ENCODE assay signal across 29 cellular contexts in the genomic region with DNA sequence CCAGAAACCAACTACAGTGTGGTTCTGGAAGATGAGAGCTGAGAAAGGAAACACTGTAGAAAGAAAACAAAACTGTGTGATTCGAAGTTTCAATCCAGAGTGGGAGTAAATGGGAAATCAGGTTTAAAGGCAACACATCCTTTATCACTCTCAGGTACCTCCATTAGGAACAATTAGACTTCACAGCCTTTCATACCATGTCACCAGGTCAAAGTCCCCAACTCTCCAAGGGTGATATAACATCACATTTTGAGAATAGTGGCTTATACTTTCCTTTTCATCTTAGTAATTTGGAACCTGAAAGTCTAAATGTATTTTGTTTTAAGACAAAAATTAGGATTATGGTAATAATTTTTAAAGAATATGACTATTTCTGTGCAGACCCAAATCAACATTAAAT.
"Had no signal": no experiment of that assay in that cellular context is flagged by ENCODE, and none has a peak within 500 bp of the region (broad histone marks: within the 10 kb centered on the region; RNA-seq: fewer than 3 reads in every experiment).

No MANE protein-coding gene starts in this region.

- H2AFZ ChIP-seq: neural progenitor cell had no signal

- FAIRE-seq: pancreas, urothelium cell line had no signal

- H3K4me2 ChIP-seq: neural progenitor cell, smooth muscle cell had no signal

- H3K36me3 ChIP-seq: neural progenitor cell, pancreas, right lobe of liver, sigmoid colon, spleen, suprapubic skin, thoracic aorta, thyroid gland, tibial nerve, upper lobe of left lung, vagina had no signal

- DNase-seq: naive thymus-derived CD4-positive, alpha-beta T cell; natural killer cell; occipital lobe; pancreas; psoas muscle; right cardiac atrium; right lobe of liver; sigmoid colon; spleen; stimulated activated CD4-positive, alpha-beta T cell treated with anti-CD3 and anti-CD28 coated beads, Interleukin-12 subunit alpha, Interleukin-12 subunit beta, amount 100 ng/mL, for 4 hours; stimulated activated CD4-positive, alpha-beta T cell treated with anti-CD3 and anti-CD28 coated beads, Interleukin-1b, Interleukin-23, amount 100 ng/mL, for 48 hours; stimulated activated CD4-positive, alpha-beta T cell treated with anti-CD3 and anti-CD28 coated beads, Interleukin-4, amount 100 ng/mL, for 1 hour; stimulated activated CD4-positive, alpha-beta T cell treated with anti-CD3 and anti-CD28 coated beads, Interleukin-4, amount 100 ng/mL, for 4 hours; stimulated activated CD8-positive, alpha-beta memory T cell treated with anti-CD3 and anti-CD28 coated beads, Interleukin-4, amount 100 ng/mL, for 48 hours; stimulated activated naive CD4-positive, alpha-beta T cell; stimulated activated naive CD8-positive, alpha-beta T cell treated with anti-CD3 and anti-CD28 coated beads, Interleukin-15, amount 100 ng/mL, for 72 hours; stimulated activated naive CD8-positive, alpha-beta T cell treated with anti-CD3 and anti-CD28 coated beads, Interleukin-15, Interleukin-2, amounts not matched to agents 100 U/mL and 50 U/mL, for 24 hours; substantia nigra; thyroid gland; trophoblast cell; upper lobe of left lung had no signal

- ATAC-seq: naive thymus-derived CD4-positive, alpha-beta T cell; natural killer cell; pancreas; psoas muscle; right cardiac atrium; right lobe of liver; stimulated activated memory B cell treated with anti-CD40 and anti-IgM and Interleukin-4, amounts not matched to agents 10 μg/mL and 1 μg/mL and 100 μg/mL, for 72 hours; stimulated activated naive CD8-positive, alpha-beta T cell treated with anti-CD3 and anti-CD28 coated beads, Interleukin-15, amount 100 ng/mL, for 72 hours; stimulated activated naive CD8-positive, alpha-beta T cell treated with anti-CD3 and anti-CD28 coated beads, Interleukin-15, Interleukin-2, amounts not matched to agents 100 U/mL and 50 U/mL, for 24 hours had no signal

- H3K27ac ChIP-seq: neural progenitor cell, pancreas, psoas muscle, right lobe of liver, sigmoid colon, spleen, suprapubic skin, thoracic aorta, thyroid gland, tibial nerve, upper lobe of left lung, vagina had no signal

- H3K4me3 ChIP-seq: neural progenitor cell, pancreas, psoas muscle, right lobe of liver, sigmoid colon, smooth muscle cell, spleen, suprapubic skin, thoracic aorta, thyroid gland, tibial nerve, upper lobe of left lung, vagina had no signal

- H3K9ac ChIP-seq: neural progenitor cell had no signal

- H3K4me1 ChIP-seq: neural progenitor cell, psoas muscle, right lobe of liver, spleen, suprapubic skin, thyroid gland had no signal

- H3K27me3 ChIP-seq: neural progenitor cell, pancreas, right lobe of liver, sigmoid colon, spleen, suprapubic skin, thyroid gland, tibial nerve, upper lobe of left lung, vagina had no signal

- H3K9me3 ChIP-seq: pancreas, psoas muscle, right lobe of liver, sigmoid colon, spleen, suprapubic skin, thoracic aorta, thyroid gland, tibial nerve, upper lobe of left lung, vagina had no signal
